ENCODE assay signal across 20 cellular contexts in the genomic region with DNA sequence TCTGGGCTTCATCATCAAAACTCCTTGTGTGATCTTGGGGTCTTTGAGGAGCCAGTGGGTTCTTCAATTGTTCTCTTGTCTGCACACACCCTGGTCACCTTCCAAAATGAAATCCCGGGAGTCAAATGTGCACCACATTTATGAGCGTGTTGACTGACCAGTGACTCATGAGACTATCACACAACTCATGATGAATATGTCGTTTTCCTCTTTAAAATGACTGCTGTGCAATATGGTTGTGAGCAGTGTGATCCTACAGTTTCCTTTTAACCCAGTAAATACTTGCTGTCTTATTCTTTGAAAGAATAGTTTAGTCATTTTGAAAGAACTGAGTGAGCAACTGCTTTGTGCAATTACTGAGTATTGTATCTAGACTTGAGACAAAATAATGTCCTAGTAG.
DNase-seq lines count a peak whose midpoint lies in the region; ATAC-seq lines count a peak whose summit lies in the region.
"Had no signal": no experiment of that assay in that cellular context is flagged by ENCODE, and none has a peak within 500 bp of the region (broad histone marks: within the 10 kb centered on the region; RNA-seq: fewer than 3 reads in every experiment).

No MANE protein-coding gene starts in this region.

- no peak overlapping the region for H3K27ac Mint-ChIP-seq in activated CD8-positive, alpha-beta memory T cell treated with anti-CD3 and anti-CD28 coated beads, Interleukin-2, amount 10 ng/mL, durations not matched to agents 7 days and 5 days
- H3K27ac Mint-ChIP-seq in activated T-helper 17 cell treated with anti-CD3 and anti-CD28 coated beads, Interleukin-2, amount 50 U/mL, for 72 hours, result no peak overlapping the region
- H3K27ac Mint-ChIP-seq: nephron had no signal

- no peaks in the 10 kb centered on the region for H3K9me3 ChIP-seq in skeletal muscle satellite cell (replicated peaks; ENCODE audit: low read length)
- H3K9me3 ChIP-seq: ascending aorta, testis had no signal

- peak; percentile 61 for ATAC-seq in activated CD8-positive, alpha-beta memory T cell treated with anti-CD3 and anti-CD28 coated beads, Interleukin-2, amount 10 ng/mL, durations not matched to agents 7 days and 5 days
- peak; percentile 82 for ATAC-seq in activated T-helper 17 cell treated with anti-CD3 and anti-CD28 coated beads, Interleukin-2, amount 50 U/mL, for 72 hours (replicated peaks)
- ATAC-seq in GM21717 (IDR thresholded peaks at IDR 0.05; ENCODE audit: unreplicated experiment), result no peak
- ATAC-seq: HCT116, SK-N-SH treated with all-trans-retinoic acid at 6 μM for 48 hours had no signal

- CTCF ChIA-PET in activated CD8-positive, alpha-beta memory T cell treated with anti-CD3 and anti-CD28 coated beads, Interleukin-2, amount 10 ng/mL, durations not matched to agents 7 days and 5 days (lab: Charles Lee), result interaction anchor here (1.9 kb wide), 1 partner anchor 1106 kb away, joined by 6 read pairs; no protein-coding TSS in a partner anchor

- DNase-seq in activated CD8-positive, alpha-beta memory T cell treated with anti-CD3 and anti-CD28 coated beads, Interleukin-2, amount 10 ng/mL, durations not matched to agents 7 days and 5 days, result no peak
- DNase-seq in activated CD8-positive, alpha-beta memory T cell treated with anti-CD3 and anti-CD28 coated beads, Interleukin-2, amount 50 U/mL, for 48 hours, result no peak
- DNase-seq in HT1080 (ENCODE audit: low read depth) (peak; percentile 72), SKM-1 treated with dmso at 0.1 percent for 144 hours (lab: John Stamatoyannopoulos, UW; ENCODE audit: unreplicated experiment) (no peak), DMS79 treated with DMSO at 0.1 percent for 48 hours (lab: John Stamatoyannopoulos, UW) (no peak)
- DNase-seq: activated CD4-positive, alpha-beta T cell treated with anti-CD3 and anti-CD28 coated beads for 4 hours; activated CD8-positive, alpha-beta memory T cell treated with anti-CD3 and anti-CD28 coated beads, Interleukin-2, amount 50 U/mL, for 4 hours; activated naive CD4-positive, alpha-beta T cell treated with Interleukin-2 at 50 U/mL for 16 hours; mesenchymal stem cell; MV-4-11; NCI-H2081; NCI-H510A treated with DMSO at 0.1 percent for 48 hours; testis had no signal

- no peaks in the 10 kb centered on the region for H3K36me3 ChIP-seq in skeletal muscle satellite cell (ENCODE audit: insufficient read depth, low read length)
- H3K36me3 ChIP-seq: ascending aorta had no signal

- H3K4me3 Mint-ChIP-seq in activated CD8-positive, alpha-beta memory T cell treated with anti-CD3 and anti-CD28 coated beads, Interleukin-2, amount 10 ng/mL, durations not matched to agents 7 days and 5 days, result no peak overlapping the region
- no peak overlapping the region for H3K4me3 Mint-ChIP-seq in activated T-helper 17 cell treated with anti-CD3 and anti-CD28 coated beads, Interleukin-2, amount 50 U/mL, for 72 hours
- H3K4me3 Mint-ChIP-seq: nephron had no signal

- H3K4me2 ChIP-seq in skeletal muscle satellite cell (ENCODE audit: low read length), result peak overlapping the region; percentile 29

- no peak overlapping the region for H3K9ac ChIP-seq in skeletal muscle satellite cell (ENCODE audit: low read depth, low read length)

- peaks cover 31% of the 10 kb centered on the region for H3K27me3 Mint-ChIP-seq in activated CD8-positive, alpha-beta memory T cell treated with anti-CD3 and anti-CD28 coated beads, Interleukin-2, amount 10 ng/mL, durations not matched to agents 7 days and 5 days
- H3K27me3 Mint-ChIP-seq in activated T-helper 17 cell treated with anti-CD3 and anti-CD28 coated beads, Interleukin-2, amount 50 U/mL, for 72 hours, result peaks cover 24% of the 10 kb centered on the region

- H3K36me3 Mint-ChIP-seq in activated CD8-positive, alpha-beta memory T cell treated with anti-CD3 and anti-CD28 coated beads, Interleukin-2, amount 10 ng/mL, durations not matched to agents 7 days and 5 days, result no peaks in the 10 kb centered on the region
- no peaks in the 10 kb centered on the region for H3K36me3 Mint-ChIP-seq in activated T-helper 17 cell treated with anti-CD3 and anti-CD28 coated beads, Interleukin-2, amount 50 U/mL, for 72 hours (ENCODE audit: low read depth)

- H3K27me3 ChIP-seq in skeletal muscle satellite cell (ENCODE audit: control insufficient read depth, insufficient read depth, low read length), result no peaks in the 10 kb centered on the region
- H3K27me3 ChIP-seq: ascending aorta, testis had no signal

- peaks cover 16% of the 10 kb centered on the region for H3K4me1 ChIP-seq in skeletal muscle satellite cell (ENCODE audit: control insufficient read depth, insufficient read depth, low read length)
- H3K4me1 ChIP-seq: testis had no signal

- H3K4me3 ChIP-seq in skeletal muscle satellite cell (ENCODE audit: low read length), result no peak overlapping the region
- H3K4me3 ChIP-seq: ascending aorta, testis had no signal

- no peaks in the 10 kb centered on the region for H3K9me3 Mint-ChIP-seq in activated CD8-positive, alpha-beta memory T cell treated with anti-CD3 and anti-CD28 coated beads, Interleukin-2, amount 10 ng/mL, durations not matched to agents 7 days and 5 days (ENCODE audit: low read depth)
- H3K9me3 Mint-ChIP-seq in activated T-helper 17 cell treated with anti-CD3 and anti-CD28 coated beads, Interleukin-2, amount 50 U/mL, for 72 hours, result no peaks in the 10 kb centered on the region
- H3K9me3 Mint-ChIP-seq: nephron had no signal

- peaks cover 10% of the 10 kb centered on the region for H3K4me1 Mint-ChIP-seq in activated CD8-positive, alpha-beta memory T cell treated with anti-CD3 and anti-CD28 coated beads, Interleukin-2, amount 10 ng/mL, durations not matched to agents 7 days and 5 days
- H3K4me1 Mint-ChIP-seq in activated T-helper 17 cell treated with anti-CD3 and anti-CD28 coated beads, Interleukin-2, amount 50 U/mL, for 72 hours, result no peaks in the 10 kb centered on the region
